In the genomic region with DNA sequence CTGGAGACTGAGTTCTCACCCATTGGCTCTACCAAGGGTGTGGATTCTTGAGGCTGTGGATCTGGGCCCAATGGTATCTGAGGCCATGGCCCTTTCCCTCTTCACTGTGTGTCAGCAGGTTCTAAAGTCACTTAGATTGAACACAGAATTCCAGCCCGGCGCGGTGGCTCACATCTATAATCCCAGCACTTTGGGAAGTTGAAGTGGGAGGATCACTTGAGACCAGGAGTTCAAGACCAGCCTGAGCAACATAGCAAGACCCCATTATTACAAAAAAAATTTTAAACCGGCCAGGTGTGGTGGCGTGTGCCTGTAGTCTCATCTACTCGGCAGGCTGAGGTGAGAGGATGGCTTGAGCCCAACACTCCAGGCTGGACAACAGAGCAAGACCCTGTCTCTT, we compare ENCODE assay signal across 2 cellular contexts.
TF ChIP-seq lines count a peak whose summit lies in the region.

No MANE protein-coding gene starts in this region.

TF ChIP-seq in K562, 482 proteins besides CTCF, POLR2A, EP300 and RAD21:
- TF ChIP-seq RUNX1 (IDR thresholded peaks at IDR 0.05; ENCODE audit: low read depth) (no peak), ZNF121 (CRISPR knock-in tag; conservative IDR thresholded peaks at IDR 0.05) (peak; percentile 45; the same call in 1 of the 2 replicates)

TF ChIP-seq in endothelial cell of umbilical vein, 7 proteins besides CTCF, POLR2A, EP300 and RAD21:
- no peak for TF ChIP-seq EZH2 (IDR thresholded peaks at IDR 0.05; ENCODE audit: borderline replicate concordance, low read depth, low read length, severe bottlenecking)
- no peak for TF ChIP-seq MYC (IDR thresholded peaks at IDR 0.05; ENCODE audit: low read depth, low read length)
- TF ChIP-seq JUN (IDR thresholded peaks at IDR 0.05; ENCODE audit: borderline replicate concordance, insufficient read depth, insufficient read length, low read depth): no peak
- TF ChIP-seq POLR2AphosphoS5 (IDR thresholded peaks at IDR 0.05; ENCODE audit: insufficient read depth, low read depth, low read length): no peak
- TF ChIP-seq, protein P1, sequence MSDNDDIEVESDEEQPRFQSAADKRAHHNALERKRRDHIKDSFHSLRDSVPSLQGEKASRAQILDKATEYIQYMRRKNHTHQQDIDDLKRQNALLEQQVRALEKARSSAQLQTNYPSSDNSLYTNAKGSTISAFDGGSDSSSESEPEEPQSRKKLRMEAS (IDR thresholded peaks at IDR 0.05; ENCODE audit: insufficient read depth, insufficient read length): no peak
- no peak for TF ChIP-seq FOS (IDR thresholded peaks at IDR 0.05; ENCODE audit: borderline replicate concordance, insufficient read depth, low read length)
- no peak for TF ChIP-seq GATA2 (IDR thresholded peaks at IDR 0.05; ENCODE audit: insufficient read depth, insufficient read length, low read depth, low read length)
